In the genomic region with DNA sequence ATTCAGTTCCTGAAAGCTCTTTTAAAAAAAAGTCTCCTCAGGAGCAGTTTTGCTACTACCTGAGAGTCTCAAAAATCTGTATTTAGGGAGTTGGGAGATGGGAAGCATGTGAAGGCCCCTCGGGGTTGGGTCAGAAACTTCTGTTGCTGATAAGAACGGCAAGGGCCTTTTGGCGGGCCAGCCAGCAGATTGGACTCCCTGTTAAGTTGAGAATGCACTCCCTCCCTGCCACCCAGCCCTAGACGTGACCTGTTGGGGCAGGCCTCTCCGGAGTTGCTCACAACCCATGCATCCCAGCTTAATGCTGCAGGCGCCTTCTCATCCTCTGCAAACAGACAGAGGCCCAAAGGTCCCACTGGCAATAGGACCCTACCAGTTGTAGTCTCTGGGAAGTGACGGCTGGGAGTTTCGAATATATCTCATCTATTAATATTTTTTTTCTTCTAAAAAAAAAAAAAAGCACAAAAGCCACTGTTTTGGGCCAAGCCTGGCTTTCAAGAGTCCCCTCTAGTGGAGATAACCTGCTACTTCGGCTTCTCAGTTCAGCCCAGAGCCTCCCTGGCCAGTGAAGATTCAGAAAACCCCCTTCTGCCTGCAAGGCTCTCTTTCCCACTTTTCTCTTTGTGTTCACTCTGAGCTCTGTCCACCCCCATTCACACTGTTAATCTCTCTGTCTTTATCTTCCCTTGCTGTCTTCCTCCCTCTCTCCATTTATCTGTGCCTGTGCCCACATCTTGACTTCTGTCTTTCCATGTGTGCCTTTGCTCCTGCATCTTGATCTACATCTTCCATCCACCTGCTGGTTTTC, we compare ENCODE assay signal across 8 cellular contexts. TPM values are rescaled to one million over a fixed set of nuclear protein-coding genes. Genes with fewer than 3 reads are reported as not detected.
DNase-seq lines count a peak whose midpoint lies in the region; ATAC-seq and TF ChIP-seq lines count a peak whose summit lies in the region.

No MANE protein-coding gene starts in this region.

- peaks cover 63% of the 10 kb centered on the region for H3K27me3 Mint-ChIP-seq in CD4-positive, alpha-beta T cell
- peaks cover 54% of the 10 kb centered on the region for H3K27me3 Mint-ChIP-seq in activated T-helper 2 cell treated with anti-CD3 and anti-CD28 coated beads, Interferon-gamma antibody, Interleukin-2, Interleukin-4, amounts not matched to agents 10 μg/mL and 5 μg/mL and 100 μg/mL, durations not matched to agents 14 hours and 24 hours and 36 hours (ENCODE audit: low read depth)

- no peak overlapping the region for H3K27ac Mint-ChIP-seq in CD4-positive, alpha-beta T cell
- no peak overlapping the region for H3K27ac Mint-ChIP-seq in activated T-helper 2 cell treated with anti-CD3 and anti-CD28 coated beads, Interferon-gamma antibody, Interleukin-2, Interleukin-4, amounts not matched to agents 10 μg/mL and 5 μg/mL and 100 μg/mL, durations not matched to agents 14 hours and 24 hours and 36 hours

- TF ChIP-seq EP300 in upper lobe of left lung (IDR thresholded peaks at IDR 0.05), result no peak

- TF ChIP-seq POLR2A in upper lobe of left lung (IDR thresholded peaks at IDR 0.05), result no peak

- CTCF ChIA-PET in CD4-positive, alpha-beta T cell (lab: Charles Lee), result interaction anchor here (1.5 kb wide), 1 partner anchor 11 kb away, joined by 3 read pairs; no protein-coding TSS in a partner anchor

- ATAC-seq in CD4-positive, alpha-beta T cell (ENCODE audit: poor library complexity), result no peak
- ATAC-seq in GM21576 (IDR thresholded peaks at IDR 0.05; ENCODE audit: unreplicated experiment) (peak; percentile 43), left lung (peak; percentile 46), upper lobe of left lung (ENCODE audit: low FRiP score in 2 of 2) (peak in 1 of 2 donors; percentile 60)

- H3K27ac ChIP-seq in CD4-positive, alpha-beta T cell (ENCODE audit: low read depth, low read length), result no peak overlapping the region
- H3K27ac ChIP-seq in left lung, result peak overlapping the region; percentile 24 to 59
- H3K27ac ChIP-seq in upper lobe of left lung, result peak overlapping the region; percentile 42 to 97 (median 81)

- peak overlapping the region in 1 of 2 donors; percentile 90 for H3K4me3 ChIP-seq in left lung
- peak overlapping the region in 2 of 4 donors; percentile 4 to 94 for H3K4me3 ChIP-seq in upper lobe of left lung

- peaks cover 37% of the 10 kb centered on the region for H3K27me3 ChIP-seq in CD4-positive, alpha-beta T cell (ENCODE audit: control insufficient read depth, insufficient read depth, low read length)
- peaks cover 0 to 31% of the 10 kb centered on the region in 2 donors for H3K27me3 ChIP-seq in left lung
- no peaks in the 10 kb centered on the region for H3K27me3 ChIP-seq in upper lobe of left lung

- no peaks in the 10 kb centered on the region for H3K36me3 ChIP-seq in left lung
- H3K36me3 ChIP-seq in upper lobe of left lung, result peaks cover 0 to 12% (median 0%) of the 10 kb centered on the region in 4 donors

- intact Hi-C loops in CD4-positive, alpha-beta T cell (cut with DNase I, micrococcal nuclease), result no loop called here
- intact Hi-C loops in left lung (cut with DNase I), result no loop called here
- intact Hi-C loops in activated T-helper 2 cell treated with anti-CD3 and anti-CD28 coated beads, Interferon-gamma antibody, Interleukin-2, Interleukin-4, amounts not matched to agents 10 μg/mL and 5 μg/mL and 100 μg/mL, durations not matched to agents 14 hours and 24 hours and 36 hours (cut with micrococcal nuclease), result no loop called here

- WGBS in upper lobe of left lung, 2 donors, result 40 to 43% methylated on average over 8 to 9 of the region's 9 CpGs

- POLR2A ChIA-PET in CD4-positive, alpha-beta T cell (lab: Charles Lee), result no interaction called here

- H3K36me3 Mint-ChIP-seq in CD4-positive, alpha-beta T cell (ENCODE audit: low read depth), result no peaks in the 10 kb centered on the region
- H3K36me3 Mint-ChIP-seq in activated T-helper 2 cell treated with anti-CD3 and anti-CD28 coated beads, Interferon-gamma antibody, Interleukin-2, Interleukin-4, amounts not matched to agents 10 μg/mL and 5 μg/mL and 100 μg/mL, durations not matched to agents 14 hours and 24 hours and 36 hours (ENCODE audit: low read depth), result no peaks in the 10 kb centered on the region

- no peaks in the 10 kb centered on the region for H3K9me3 ChIP-seq in CD4-positive, alpha-beta T cell (ENCODE audit: control insufficient read depth, low read length)
- H3K9me3 ChIP-seq in left lung (no peaks in the 10 kb centered on the region), upper lobe of left lung (no peaks in the 10 kb centered on the region)

- peaks cover 51 to 87% of the 10 kb centered on the region in 2 donors for H3K4me1 ChIP-seq in left lung
- peaks cover 70 to 79% (median 74%) of the 10 kb centered on the region in 4 donors for H3K4me1 ChIP-seq in upper lobe of left lung

- no peak overlapping the region for H3K4me3 Mint-ChIP-seq in CD4-positive, alpha-beta T cell
- no peak overlapping the region for H3K4me3 Mint-ChIP-seq in activated T-helper 2 cell treated with anti-CD3 and anti-CD28 coated beads, Interferon-gamma antibody, Interleukin-2, Interleukin-4, amounts not matched to agents 10 μg/mL and 5 μg/mL and 100 μg/mL, durations not matched to agents 14 hours and 24 hours and 36 hours (ENCODE audit: low read depth)

- DNase-seq in CD4-positive, alpha-beta T cell, result no peak
- DNase-seq in NCI-H446 treated with DMSO at 0.1 percent for 48 hours (lab: John Stamatoyannopoulos, UW) (peak; percentile 34), left lung (peak in 1 of 2 donors; percentile 59), upper lobe of left lung (peak in 1 of 2 donors; percentile 43), cortex of kidney (lab: John Stamatoyannopoulos, UW) (no peak)
- DNase-seq in central memory CD4-positive, alpha-beta T cell, result peak; percentile 3
- no peak for DNase-seq in activated T-helper 2 cell treated with anti-CD3 and anti-CD28 coated beads, Interferon-gamma antibody, Interleukin-2, Interleukin-4, amounts not matched to agents 10 μg/mL and 5 μg/mL and 100 μg/mL, durations not matched to agents 14 hours and 24 hours and 36 hours (ENCODE audit: low spot score)

- peaks cover 8% of the 10 kb centered on the region for H3K4me1 Mint-ChIP-seq in CD4-positive, alpha-beta T cell (ENCODE audit: low read depth)
- H3K4me1 Mint-ChIP-seq in activated T-helper 2 cell treated with anti-CD3 and anti-CD28 coated beads, Interferon-gamma antibody, Interleukin-2, Interleukin-4, amounts not matched to agents 10 μg/mL and 5 μg/mL and 100 μg/mL, durations not matched to agents 14 hours and 24 hours and 36 hours (ENCODE audit: low read depth), result peaks cover 10% of the 10 kb centered on the region

- peak; percentile 46 for TF ChIP-seq CTCF in CD4-positive, alpha-beta T cell (IDR thresholded peaks at IDR 0.05)
- peak; percentile 77 to 83 for TF ChIP-seq CTCF in left lung (IDR thresholded peaks at IDR 0.05)
- TF ChIP-seq CTCF in upper lobe of left lung (IDR thresholded peaks at IDR 0.05), result peak in 5 of 6 experiments; percentile 38 to 80 (median 51)

- no peaks in the 10 kb centered on the region for H3K9me3 Mint-ChIP-seq in CD4-positive, alpha-beta T cell
- no peaks in the 10 kb centered on the region for H3K9me3 Mint-ChIP-seq in activated T-helper 2 cell treated with anti-CD3 and anti-CD28 coated beads, Interferon-gamma antibody, Interleukin-2, Interleukin-4, amounts not matched to agents 10 μg/mL and 5 μg/mL and 100 μg/mL, durations not matched to agents 14 hours and 24 hours and 36 hours

RNA-seq across cellular contexts. Expression of a gene that starts 5.3 kb away (rescaled TPM):
- total RNA-seq in CD4-positive, alpha-beta T cell, result under 1 TPM; 0.75 to 0.77 TPM
- total RNA-seq in left lung, result 10 to 100 TPM; 73.5 to 92.8 TPM
- total RNA-seq in upper lobe of left lung, result 100 to 1,000 TPM in 3 of 6 donors, 10 to 100 TPM in 3; 77.5 to 150 (median 101) TPM
- total RNA-seq in activated T-helper 2 cell treated with anti-CD3 and anti-CD28 coated beads, Interferon-gamma antibody, Interleukin-2, Interleukin-4, amounts not matched to agents 10 μg/mL and 5 μg/mL and 100 μg/mL, durations not matched to agents 14 hours and 24 hours and 36 hours, result 0.07 and 0.37 TPM in 2 replicates

Comparison
In these comparisons a context has a peak if more than half of its experiments do, and no peak if none do; other contexts are left out.
1. DNase-seq: peak in NCI-H446 treated with DMSO at 0.1 percent for 48 hours (single experiment) and central memory CD4-positive, alpha-beta T cell (single experiment); none in CD4-positive, alpha-beta T cell (0 of 10), activated T-helper 2 cell treated with anti-CD3 and anti-CD28 coated beads, Interferon-gamma antibody, Interleukin-2, Interleukin-4, amounts not matched to agents 10 μg/mL and 5 μg/mL and 100 μg/mL, durations not matched to agents 14 hours and 24 hours and 36 hours (single experiment) and cortex of kidney (single experiment).
2. RNA of a gene that starts 5.3 kb away (total RNA-seq): 77.5 to 150 TPM in upper lobe of left lung and 73.5 to 92.8 TPM in left lung; 0.75 to 0.77 TPM in CD4-positive, alpha-beta T cell and 0.07 to 0.37 TPM in activated T-helper 2 cell treated with anti-CD3 and anti-CD28 coated beads, Interferon-gamma antibody, Interleukin-2, Interleukin-4, amounts not matched to agents 10 μg/mL and 5 μg/mL and 100 μg/mL, durations not matched to agents 14 hours and 24 hours and 36 hours; every median in the first group is over 10 times any median in the second.
3. Peak in every context shown above with its lines, with median percentiles within 50 percentile points of each other: CTCF ChIP-seq.